Comparison of ENCODE assay signal across 17 cellular contexts in genomic region chr18:26637324-26637723, GRCh38.
"Had no signal": no experiment of that assay in that cellular context is flagged by ENCODE, and none has a peak within 500 bp of the region (broad histone marks: within the 10 kb centered on the region; RNA-seq: fewer than 3 reads in every experiment).

No MANE protein-coding gene starts in this region.

- H3K4me1 ChIP-seq: foreskin keratinocyte had no signal

- H3K36me3 ChIP-seq: heart left ventricle, thoracic aorta had no signal

- H3K9me3 ChIP-seq: heart left ventricle, thoracic aorta had no signal

- H3K27ac ChIP-seq: coronary artery, foreskin keratinocyte, heart left ventricle, thoracic aorta had no signal

- DNase-seq: activated CD4-positive, alpha-beta T cell treated with anti-CD3 and anti-CD28 coated beads for 36 hours; activated CD4-positive, CD25-positive, alpha-beta regulatory T cell; activated naive CD4-positive, alpha-beta T cell; activated T-cell treated with anti-CD3 and anti-CD28 coated beads for 4 hours; activated T-cell treated with anti-CD3 and anti-CD28 coated beads, Interleukin-2, amount 50 U/mL, for 72 hours; endodermal cell; foreskin keratinocyte; heart left ventricle; naive thymus-derived CD4-positive, alpha-beta T cell; right cardiac atrium; stimulated activated CD4-positive, alpha-beta T cell treated with anti-CD3 and anti-CD28 coated beads, Interleukin-15, amount 100 ng/mL, for 24 hours; stimulated activated CD4-positive, alpha-beta T cell treated with anti-CD3 and anti-CD28 coated beads, Interleukin-2, amount 100 ng/mL, for 24 hours; stimulated activated naive CD4-positive, alpha-beta T cell treated with Interleukin-2 at 50 U/mL for 16 hours; T-helper 2 cell; trophoblast cell had no signal

- H3K4me3 ChIP-seq: coronary artery, heart left ventricle, thoracic aorta had no signal
